ENCODE assay signal across 12 cellular contexts in the genomic region with DNA sequence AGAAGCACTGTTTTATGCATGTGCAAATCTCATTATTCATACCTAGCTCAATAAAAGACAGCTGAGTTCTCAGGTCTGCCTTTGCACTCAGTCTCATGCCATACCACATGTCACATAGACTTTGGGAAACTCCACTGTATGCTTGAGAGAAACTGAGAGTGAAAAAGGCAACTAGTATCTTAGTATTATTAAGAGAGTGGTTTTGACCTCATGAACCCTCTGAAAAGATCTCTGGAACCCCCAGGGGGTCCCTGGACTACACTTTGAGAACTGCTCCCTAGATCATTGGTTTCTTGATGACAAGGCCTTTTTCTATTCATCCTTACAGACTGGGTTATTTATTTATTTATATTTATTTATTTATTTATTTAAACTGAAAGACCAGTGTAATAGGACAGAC. TPM values are rescaled to one million over a fixed set of nuclear protein-coding genes. Genes with fewer than 3 reads are reported as not detected.
DNase-seq lines count a peak whose midpoint lies in the region; ATAC-seq and TF ChIP-seq lines count a peak whose summit lies in the region.
"Had no signal": no experiment of that assay in that cellular context is flagged by ENCODE, and none has a peak within 500 bp of the region (broad histone marks: within the 10 kb centered on the region; RNA-seq: fewer than 3 reads in every experiment).

No MANE protein-coding gene starts in this region.

- CTCF ChIA-PET in GM10248 (lab: Yijun Ruan, JAX): interaction anchor here (8.6 kb wide), 1 partner anchor 16 kb away, joined by 115 read pairs; no protein-coding TSS in a partner anchor

- intact Hi-C loops in stomach (cut with DNase I; ENCODE audit: low total_unique reads): no loop called here

- ATAC-seq in GM19023 (IDR thresholded peaks at IDR 0.05; ENCODE audit: unreplicated experiment): peak; percentile 34
- peak; percentile 53 for ATAC-seq in HG02678 (IDR thresholded peaks at IDR 0.05; ENCODE audit: unreplicated experiment)
- ATAC-seq in HG03521 (IDR thresholded peaks at IDR 0.05; ENCODE audit: unreplicated experiment): peak; percentile 40
- ATAC-seq: WTC11 had no signal

- H3K4me1 ChIP-seq in stomach: peaks cover 0 to 10% (median 8%) of the 10 kb centered on the region in 4 donors

- no peaks in the 10 kb centered on the region for H3K27me3 ChIP-seq in stomach

- H3K9me3 Mint-ChIP-seq in nephron progenitor cell: peaks cover 7% of the 10 kb centered on the region

- H3K9me3 ChIP-seq in stomach: no peaks in the 10 kb centered on the region

- peak overlapping the region in 1 of 5 donors; percentile 18 for H3K27ac ChIP-seq in stomach

- no peak overlapping the region for H3K27ac Mint-ChIP-seq in nephron progenitor cell
- H3K27ac Mint-ChIP-seq: WTC11 had no signal

- no peak overlapping the region for H3K4me3 Mint-ChIP-seq in nephron progenitor cell
- H3K4me3 Mint-ChIP-seq: WTC11 had no signal

- no peak for TF ChIP-seq CTCF in GM10248 (IDR thresholded peaks at IDR 0.05; ENCODE audit: control extremely low read depth, extremely low read depth, low read depth, missing control alignments)
- TF ChIP-seq CTCF in nephron progenitor cell (IDR thresholded peaks at IDR 0.05): no peak
- no peak for TF ChIP-seq CTCF in stomach (IDR thresholded peaks at IDR 0.05)

- POLR2A ChIA-PET in GM10248 (lab: Yijun Ruan, JAX): interaction anchor here (0.5 kb wide), 1 partner anchor 18 kb away, joined by 3 read pairs; no protein-coding TSS in a partner anchor

- no peak overlapping the region for H3K4me3 ChIP-seq in stomach

- peaks cover 13% of the 10 kb centered on the region for H3K4me1 Mint-ChIP-seq in nephron progenitor cell

- TF ChIP-seq POLR2A in stomach (IDR thresholded peaks at IDR 0.05): no peak

- no peaks in the 10 kb centered on the region for H3K36me3 ChIP-seq in stomach

- H3K36me3 Mint-ChIP-seq in nephron progenitor cell (ENCODE audit: low read depth): no peaks in the 10 kb centered on the region
- H3K36me3 Mint-ChIP-seq: WTC11 had no signal

- TF ChIP-seq EP300 in stomach (IDR thresholded peaks at IDR 0.05): no peak

- peaks cover 11% of the 10 kb centered on the region for H3K27me3 Mint-ChIP-seq in nephron progenitor cell (ENCODE audit: low read depth, poor library complexity)

- peak; percentile 43 for DNase-seq in GM10248 (ENCODE audit: extremely low spot score)
- DNase-seq in NCI-H2171 treated with DMSO at 0.1 percent for 48 hours (lab: John Stamatoyannopoulos, UW): no peak
- DNase-seq in nephron progenitor cell: no peak
- no peak for DNase-seq in midbrain (lab: John Stamatoyannopoulos, UW)
- DNase-seq in stomach: no peak
- DNase-seq: C1 segment of cervical spinal cord, NCI-H187 treated with DMSO at 0.1 percent for 48 hours had no signal

RNA-seq across cellular contexts. Expression of a gene that starts 3.7 kb away (rescaled TPM):
- 1 to 10 TPM in 1 of 5 donors, under 1 TPM in 2, not detected in 2; 0.87 to 3.1 (median 0.89) TPM for total RNA-seq in stomach
- polyA plus RNA-seq in stomach: 10 to 100 TPM in 1 of 3 donors, 1 to 10 TPM in 1, under 1 TPM in 1; 0.83 to 10.5 (median 2.4) TPM
- total RNA-seq: HT1080, WTC11 had no signal

RNA-seq across cellular contexts. Expression of a gene that starts 25.6 kb away (rescaled TPM):
- 100 to 1,000 TPM in 3 of 5 donors, 10 to 100 TPM in 1, 1 to 10 TPM in 1; 6.7 to 966 (median 142) TPM for total RNA-seq in stomach
- 100 to 1,000 TPM in 2 of 3 donors, 10 to 100 TPM in 1; 40.2 to 361 (median 133) TPM for polyA plus RNA-seq in stomach

RNA-seq across cellular contexts. Expression of a gene that starts 46.1 kb away (rescaled TPM):
- total RNA-seq in stomach: 10 to 100 TPM in 1 of 5 donors, 1 to 10 TPM in 2, under 1 TPM in 1, not detected in 1; 0.89 to 14.0 (median 4.6) TPM
- 1 to 10 TPM; 3.4 to 8.2 (median 6.2) TPM for polyA plus RNA-seq in stomach
- total RNA-seq: WTC11 had no signal
